In the genomic region with DNA sequence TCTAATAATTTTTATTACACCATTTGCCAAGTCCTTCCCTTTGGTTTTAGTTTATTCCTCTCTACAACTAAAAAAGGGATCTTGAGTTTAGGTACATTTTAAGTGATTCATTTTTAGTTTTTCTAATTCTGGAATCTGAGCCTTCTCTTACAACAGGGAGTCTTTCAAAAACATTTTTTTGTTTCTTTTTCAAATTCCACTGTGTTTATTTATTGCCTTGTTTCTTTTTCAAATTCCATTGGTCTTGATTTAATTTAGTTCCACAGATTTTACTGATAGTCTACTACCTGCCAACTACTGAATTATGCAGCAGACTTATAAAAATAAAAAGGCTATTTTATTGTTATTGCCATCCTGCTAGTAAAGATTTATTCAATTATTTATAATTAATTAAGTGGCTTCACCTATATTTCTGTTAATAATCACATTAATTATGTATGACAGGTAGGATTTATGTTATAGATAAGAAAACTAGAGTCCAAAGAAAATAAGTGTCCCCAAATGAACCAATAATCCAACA, we compare ENCODE assay signal across 22 cellular contexts.
"Had no signal": no experiment of that assay in that cellular context is flagged by ENCODE, and none has a peak within 500 bp of the region (broad histone marks: within the 10 kb centered on the region; RNA-seq: fewer than 3 reads in every experiment).

No MANE protein-coding gene starts in this region.

- H3K9me3 ChIP-seq: gastroesophageal sphincter, mucosa of descending colon, sigmoid colon, thyroid gland had no signal

- H3K4me3 Mint-ChIP-seq: activated naive CD8-positive, alpha-beta T cell had no signal

- H3K4me3 ChIP-seq: gastroesophageal sphincter, mucosa of descending colon, sigmoid colon, SK-N-MC, thyroid gland had no signal

- H3K27ac ChIP-seq: gastroesophageal sphincter, sigmoid colon, SK-N-MC, VCaP had no signal

- H3K36me3 Mint-ChIP-seq: activated naive CD8-positive, alpha-beta T cell had no signal

- H3K4me1 ChIP-seq: gastroesophageal sphincter had no signal

- H3K27me3 Mint-ChIP-seq: activated naive CD8-positive, alpha-beta T cell had no signal

- H3K27me3 ChIP-seq: gastroesophageal sphincter, sigmoid colon, thyroid gland had no signal

- H3K27ac Mint-ChIP-seq: activated naive CD8-positive, alpha-beta T cell had no signal

- DNase-seq: activated CD4-positive, alpha-beta T cell treated with anti-CD3 and anti-CD28 coated beads, Interleukin-2, amount 50 U/mL, for 1 hour; activated CD4-positive, CD25-positive, alpha-beta regulatory T cell treated with anti-CD3 and anti-CD28 coated beads, Interleukin-2, amount 50 U/mL, for 72 hours; activated gamma-delta T cell treated with Interleukin-2 at 50 U/mL for 16 hours; activated T-cell treated with anti-CD3 and anti-CD28 coated beads, Interleukin-2, amount 50 U/mL, for 1 hour; amniotic stem cell; cerebellar nuclear complex; effector memory CD4-positive, alpha-beta T cell; head of caudate nucleus; islet precursor cell; left cardiac atrium; mesenchymal stem cell; mucosa of descending colon; nucleus accumbens; posterior cingulate gyrus; sigmoid colon; stimulated activated CD4-positive, alpha-beta T cell treated with anti-CD3 and anti-CD28 coated beads, Interleukin-4, amount 100 ng/mL, for 24 hours; stimulated activated naive CD4-positive, alpha-beta T cell treated with Interleukin-2 at 50 U/mL for 16 hours; thyroid gland had no signal

- H3K36me3 ChIP-seq: gastroesophageal sphincter, sigmoid colon, thyroid gland had no signal
